18 cellular contexts compared by ENCODE assay signal in genomic region chrX:35826503-35826902, GRCh38. TPM values are rescaled to one million over a fixed set of nuclear protein-coding genes. Genes with fewer than 3 reads are reported as not detected.
"Had no signal": no experiment of that assay in that cellular context is flagged by ENCODE, and none has a peak within 500 bp of the region (broad histone marks: within the 10 kb centered on the region; RNA-seq: fewer than 3 reads in every experiment).

No MANE protein-coding gene starts in this region.

- H3K27ac Mint-ChIP-seq: activated CD8-positive, alpha-beta T cell treated with anti-CD3 and anti-CD28 coated beads for 36 hours; naive B cell had no signal

- H3K9me3 ChIP-seq: gastrocnemius medialis, heart right ventricle, neutrophil, sigmoid colon, upper lobe of right lung had no signal

- H3K27me3 ChIP-seq: gastrocnemius medialis, heart right ventricle, neutrophil, sigmoid colon, upper lobe of right lung had no signal

- H3K4me3 ChIP-seq: gastrocnemius medialis, heart right ventricle, sigmoid colon, upper lobe of right lung had no signal

- H3K27ac ChIP-seq: gastrocnemius medialis, heart right ventricle, neutrophil, sigmoid colon, upper lobe of right lung had no signal

- ATAC-seq: activated CD8-positive, alpha-beta T cell treated with anti-CD3 and anti-CD28 coated beads for 36 hours; gastrocnemius medialis; heart right ventricle; upper lobe of right lung had no signal

- H3K4me1 ChIP-seq: gastrocnemius medialis, heart right ventricle, sigmoid colon, upper lobe of right lung had no signal

- DNase-seq: activated CD4-positive, alpha-beta T cell treated with anti-CD3 and anti-CD28 coated beads for 4 hours; activated CD8-positive, alpha-beta memory T cell treated with anti-CD3 and anti-CD28 coated beads, Interleukin-2, amount 50 U/mL, for 4 hours; activated CD8-positive, alpha-beta T cell treated with anti-CD3 and anti-CD28 coated beads for 36 hours; activated naive CD4-positive, alpha-beta T cell; aorta; gastrocnemius medialis; heart right ventricle; kidney; naive B cell; sigmoid colon; stimulated activated CD4-positive, alpha-beta T cell treated with anti-CD3 and anti-CD28 coated beads, Interleukin-2, amount 100 ng/mL, for 24 hours; stimulated activated naive CD4-positive, alpha-beta T cell; upper lobe of right lung had no signal

- H3K36me3 ChIP-seq: gastrocnemius medialis, heart right ventricle, neutrophil, sigmoid colon, upper lobe of right lung had no signal

- H3K36me3 Mint-ChIP-seq: naive B cell had no signal

- H3K4me1 Mint-ChIP-seq: naive B cell had no signal

- H3K4me3 Mint-ChIP-seq: activated CD8-positive, alpha-beta T cell treated with anti-CD3 and anti-CD28 coated beads for 36 hours; naive B cell had no signal

- H3K27me3 Mint-ChIP-seq: activated CD8-positive, alpha-beta T cell treated with anti-CD3 and anti-CD28 coated beads for 36 hours; naive B cell had no signal

RNA-seq across cellular contexts. Expression of gene MAGEB16, which starts 28.4 kb away (rescaled TPM):
- total RNA-seq: activated CD8-positive, alpha-beta T cell treated with anti-CD3 and anti-CD28 coated beads for 36 hours; aorta; fibroblast of lung; gastrocnemius medialis; heart right ventricle; kidney; lower leg skin; posterior vena cava; sigmoid colon; T-helper 1 cell treated with Interleukin-12 subunit alpha and Interleukin-12 subunit beta and Interleukin-4 antibody, amounts not matched to agents 30 ng/mL and 1 ng/mL, for 36 hours; upper lobe of right lung had no signal
